ENCODE assay signal across 21 cellular contexts in genomic region chr16:67723940-67724339, GRCh38.
"Had no signal": no experiment of that assay in that cellular context is flagged by ENCODE, and none has a peak within 500 bp of the region (broad histone marks: within the 10 kb centered on the region; RNA-seq: fewer than 3 reads in every experiment).

No MANE protein-coding gene starts in this region.

- ATAC-seq: left cardiac atrium had no signal

- H3K27ac Mint-ChIP-seq: activated naive CD8-positive, alpha-beta T cell; activated T-helper 1 cell treated with anti-CD3 and anti-CD28 coated beads, Interleukin-12 subunit alpha, Interleukin-12 subunit beta, Interleukin-2, Interleukin-4 antibody, amounts not matched to agents 30 ng/mL and 10 ng/mL and 1 ng/mL, durations not matched to agents 14 hours and 24 hours and 36 hours; memory B cell; stimulated activated naive CD8-positive, alpha-beta T cell treated with anti-CD3 and anti-CD28 coated beads, Interleukin-15, Interleukin-2, amounts not matched to agents 100 ng/mL and 50 ng/mL, for 24 hours; T-helper 1 cell treated with Interleukin-12 subunit alpha and Interleukin-12 subunit beta and Interleukin-4 antibody, amounts not matched to agents 30 μg/mL and 1 μg/mL, for 36 hours had no signal

- H3K4me3 Mint-ChIP-seq: activated naive CD8-positive, alpha-beta T cell; activated T-helper 1 cell treated with anti-CD3 and anti-CD28 coated beads, Interleukin-12 subunit alpha, Interleukin-12 subunit beta, Interleukin-2, Interleukin-4 antibody, amounts not matched to agents 30 ng/mL and 10 ng/mL and 1 ng/mL, durations not matched to agents 14 hours and 24 hours and 36 hours; memory B cell; stimulated activated naive CD8-positive, alpha-beta T cell treated with anti-CD3 and anti-CD28 coated beads, Interleukin-15, Interleukin-2, amounts not matched to agents 100 ng/mL and 50 ng/mL, for 24 hours; T-helper 1 cell treated with Interleukin-12 subunit alpha and Interleukin-12 subunit beta and Interleukin-4 antibody, amounts not matched to agents 30 μg/mL and 1 μg/mL, for 36 hours had no signal

- H3K27ac ChIP-seq: adrenal gland, ascending aorta, esophagus muscularis mucosa, tibial artery had no signal

- H3K9me3 ChIP-seq: adrenal gland, ascending aorta, esophagus muscularis mucosa, tibial artery had no signal

- H3K9me3 Mint-ChIP-seq: activated T-helper 1 cell treated with anti-CD3 and anti-CD28 coated beads, Interleukin-12 subunit alpha, Interleukin-12 subunit beta, Interleukin-2, Interleukin-4 antibody, amounts not matched to agents 30 ng/mL and 10 ng/mL and 1 ng/mL, durations not matched to agents 14 hours and 24 hours and 36 hours; memory B cell; stimulated activated naive CD8-positive, alpha-beta T cell treated with anti-CD3 and anti-CD28 coated beads, Interleukin-15, Interleukin-2, amounts not matched to agents 100 ng/mL and 50 ng/mL, for 24 hours; T-helper 1 cell treated with Interleukin-12 subunit alpha and Interleukin-12 subunit beta and Interleukin-4 antibody, amounts not matched to agents 30 μg/mL and 1 μg/mL, for 36 hours had no signal

- H3K4me3 ChIP-seq: adrenal gland, ascending aorta, esophagus muscularis mucosa, tibial artery had no signal

- H3K27me3 Mint-ChIP-seq: activated naive CD8-positive, alpha-beta T cell; memory B cell; progenitor cell of endocrine pancreas; stimulated activated naive CD8-positive, alpha-beta T cell treated with anti-CD3 and anti-CD28 coated beads, Interleukin-15, Interleukin-2, amounts not matched to agents 100 ng/mL and 50 ng/mL, for 24 hours had no signal

- H3K27me3 ChIP-seq: adrenal gland, ascending aorta, esophagus muscularis mucosa, tibial artery had no signal

- DNase-seq: activated CD4-positive, alpha-beta T cell treated with anti-CD3 and anti-CD28 coated beads for 4 hours; activated CD4-positive, alpha-beta T cell treated with anti-CD3 and anti-CD28 coated beads, Interleukin-2, amount 50 U/mL, for 48 hours; activated CD4-positive, CD25-positive, alpha-beta regulatory T cell; central memory CD4-positive, alpha-beta T cell; effector memory CD4-positive, alpha-beta T cell; glutamatergic neuron; hippocampal formation; left cardiac atrium; retina; stimulated activated CD4-positive, alpha-beta T cell treated with anti-CD3 and anti-CD28 coated beads, Interleukin-4, amount 100 ng/mL, for 24 hours; substantia nigra had no signal
